In genomic region chr14:51180577-51180976, GRCh38 we compare ENCODE assay signal across 15 cellular contexts. TPM values are rescaled to one million over a fixed set of nuclear protein-coding genes. Genes with fewer than 3 reads are reported as not detected.
DNase-seq lines count a peak whose midpoint lies in the region; ATAC-seq and TF ChIP-seq lines count a peak whose summit lies in the region.
"Had no signal": no experiment of that assay in that cellular context is flagged by ENCODE, and none has a peak within 500 bp of the region (broad histone marks: within the 10 kb centered on the region; RNA-seq: fewer than 3 reads in every experiment).

No MANE protein-coding gene starts in this region.

- intact Hi-C loops in activated B cell treated with CpG ODN at 0.5 μM for 24 hours (cut with micrococcal nuclease), result loop anchor here (1.0 kb wide), 2 partner anchors 20 to 23 kb away; no protein-coding TSS in a partner anchor
- intact Hi-C loops in psoas muscle (cut with DNase I), result no loop called here

- no peak overlapping the region for H3K9ac ChIP-seq in MM.1S (ENCODE audit: low read length)

- no peaks in the 10 kb centered on the region for H3K9me3 ChIP-seq in MM.1S (replicated peaks; ENCODE audit: insufficient read depth, low read length)
- H3K9me3 ChIP-seq in psoas muscle, result no peaks in the 10 kb centered on the region

- H3K4me1 ChIP-seq in MM.1S (ENCODE audit: low read length) (no peaks in the 10 kb centered on the region), psoas muscle (no peaks in the 10 kb centered on the region)

- H3K27ac Mint-ChIP-seq in activated B cell treated with CpG ODN at 0.5 μM for 24 hours (peak overlapping the region; percentile 50), mesothelial cell of epicardium (no peak overlapping the region)
- H3K27ac Mint-ChIP-seq: activated CD4-positive, alpha-beta T cell treated with anti-CD3 and anti-CD28 coated beads for 36 hours; CD4-positive, CD25-positive, alpha-beta regulatory T cell had no signal

- no peaks in the 10 kb centered on the region for H4K20me1 ChIP-seq in MM.1S (ENCODE audit: insufficient read depth, low read length)

- H3K36me3 Mint-ChIP-seq in activated B cell treated with CpG ODN at 0.5 μM for 24 hours (ENCODE audit: low read depth), result no peaks in the 10 kb centered on the region
- no peaks in the 10 kb centered on the region for H3K36me3 Mint-ChIP-seq in mesothelial cell of epicardium
- H3K36me3 Mint-ChIP-seq: natural killer cell treated with Interleukin-12 subunit alpha and Interleukin-12 subunit beta and Interleukin-15 and Interleukin-18, amount 100 ng/mL, for 72 hours had no signal

- H3K9me3 Mint-ChIP-seq in activated B cell treated with CpG ODN at 0.5 μM for 24 hours (peaks cover 6% of the 10 kb centered on the region), mesothelial cell of epicardium (no peaks in the 10 kb centered on the region)
- H3K9me3 Mint-ChIP-seq: natural killer cell treated with Interleukin-12 subunit alpha and Interleukin-12 subunit beta and Interleukin-15 and Interleukin-18, amount 100 ng/mL, for 72 hours had no signal

- no peak overlapping the region for H3K4me2 ChIP-seq in MM.1S (ENCODE audit: low read depth, low read length)

- H3K27ac ChIP-seq in MM.1S (ENCODE audit: low read length) (no peak overlapping the region), psoas muscle (no peak overlapping the region)
- H3K27ac ChIP-seq: HL-60 had no signal

- no peaks in the 10 kb centered on the region for H3K27me3 Mint-ChIP-seq in activated B cell treated with CpG ODN at 0.5 μM for 24 hours
- peaks cover 18% of the 10 kb centered on the region for H3K27me3 Mint-ChIP-seq in mesothelial cell of epicardium (ENCODE audit: low read depth)

- no peaks in the 10 kb centered on the region for H3K79me2 ChIP-seq in MM.1S (ENCODE audit: low read length)

- no peaks in the 10 kb centered on the region for H3K27me3 ChIP-seq in MM.1S (replicated peaks; ENCODE audit: insufficient read depth, low read length)
- no peaks in the 10 kb centered on the region for H3K27me3 ChIP-seq in psoas muscle (ENCODE audit: insufficient read depth in 3 of 3, low read length in 2 of 3)

- 74 to 78% (median 77%) methylated on average over 9 of the region's 9 CpGs for WGBS in psoas muscle, 3 donors

- DNase-seq in activated B cell treated with CpG ODN at 0.5 μM for 24 hours (peak; percentile 20), NCI-H1092 treated with DMSO at 0.1 percent for 48 hours (lab: John Stamatoyannopoulos, UW) (no peak), MM.1S (no peak), psoas muscle (no peak), mesothelial cell of epicardium (ENCODE audit: low spot score in 2 of 2, unreplicated experiment in 2 of 2) (no peak)
- DNase-seq: activated CD4-positive, alpha-beta T cell treated with anti-CD3 and anti-CD28 coated beads for 36 hours; activated naive CD4-positive, alpha-beta T cell treated with Interleukin-2 at 50 U/mL for 16 hours; CD4-positive, CD25-positive, alpha-beta regulatory T cell; NCI-H1436; stimulated activated naive CD4-positive, alpha-beta T cell had no signal

- H3K36me3 ChIP-seq in MM.1S (replicated peaks; ENCODE audit: insufficient read depth, low read length), result no peaks in the 10 kb centered on the region
- H3K36me3 ChIP-seq in psoas muscle (ENCODE audit: insufficient read depth in 1 of 2, low read depth in 1 of 2), result no peaks in the 10 kb centered on the region

- CTCF ChIA-PET in activated B cell treated with CpG ODN at 0.5 μM for 24 hours (lab: Charles Lee), result interaction anchor here (0.8 kb wide), 1 partner anchor 23 kb away, joined by 3 read pairs; no protein-coding TSS in a partner anchor

- TF ChIP-seq CTCF in activated B cell treated with CpG ODN at 0.5 μM for 24 hours (IDR thresholded peaks at IDR 0.05), result no peak
- TF ChIP-seq CTCF in MM.1S (IDR thresholded peaks at IDR 0.05; ENCODE audit: low read length), result no peak
- no peak for TF ChIP-seq CTCF in psoas muscle (IDR thresholded peaks at IDR 0.05)
- no peak for TF ChIP-seq CTCF in mesothelial cell of epicardium (IDR thresholded peaks at IDR 0.05; ENCODE audit: unreplicated experiment)

- peak overlapping the region; percentile 51 for H3K4me3 Mint-ChIP-seq in activated B cell treated with CpG ODN at 0.5 μM for 24 hours
- H3K4me3 Mint-ChIP-seq in mesothelial cell of epicardium, result no peak overlapping the region
- H3K4me3 Mint-ChIP-seq: activated CD4-positive, alpha-beta T cell treated with anti-CD3 and anti-CD28 coated beads for 36 hours; CD4-positive, CD25-positive, alpha-beta regulatory T cell; natural killer cell treated with Interleukin-12 subunit alpha and Interleukin-12 subunit beta and Interleukin-15 and Interleukin-18, amount 100 ng/mL, for 72 hours had no signal

- ATAC-seq in GM18517 (IDR thresholded peaks at IDR 0.05; ENCODE audit: unreplicated experiment), result peak; percentile 77
- ATAC-seq in GM21390 (IDR thresholded peaks at IDR 0.05; ENCODE audit: unreplicated experiment), result peak; percentile 90
- peak; percentile 80 for ATAC-seq in HG03025 (IDR thresholded peaks at IDR 0.05; ENCODE audit: low FRiP score, unreplicated experiment)
- ATAC-seq in activated B cell treated with CpG ODN at 0.5 μM for 24 hours (ENCODE audit: low read depth), result peak; percentile 88
- no peak for ATAC-seq in psoas muscle
- ATAC-seq: activated CD4-positive, alpha-beta T cell treated with anti-CD3 and anti-CD28 coated beads for 36 hours; natural killer cell treated with Interleukin-12 subunit alpha and Interleukin-12 subunit beta and Interleukin-15 and Interleukin-18, amount 100 ng/mL, for 72 hours had no signal

- no peaks in the 10 kb centered on the region for H3K9me2 ChIP-seq in MM.1S (replicated peaks; ENCODE audit: insufficient read depth, low read length)

- no peaks in the 10 kb centered on the region for H3F3A ChIP-seq in MM.1S (ENCODE audit: insufficient read depth, low read length)

- POLR2A ChIA-PET in activated B cell treated with CpG ODN at 0.5 μM for 24 hours (lab: Charles Lee), result interaction anchor here (1.0 to 1.1 kb wide), 2 partner anchors 12 to 23 kb away, joined by 3 to 8 read pairs; no protein-coding TSS in a partner anchor

- no peak overlapping the region for H2AFZ ChIP-seq in MM.1S (ENCODE audit: low read length)

- H3K4me1 Mint-ChIP-seq in activated B cell treated with CpG ODN at 0.5 μM for 24 hours, result peaks cover 33% of the 10 kb centered on the region
- H3K4me1 Mint-ChIP-seq in mesothelial cell of epicardium, result peaks cover 3% of the 10 kb centered on the region
- H3K4me1 Mint-ChIP-seq: CD4-positive, CD25-positive, alpha-beta regulatory T cell had no signal

- H3K4me3 ChIP-seq in MM.1S (ENCODE audit: low read length) (no peak overlapping the region), psoas muscle (no peak overlapping the region)

RNA-seq across cellular contexts. Expression of gene TMX1, which starts 59.5 kb away (rescaled TPM):
- total RNA-seq in activated B cell treated with CpG ODN at 0.5 μM for 24 hours (24.6 and 25.3 TPM in 2 replicates), psoas muscle (10 to 100 TPM in 2 of 4 donors, 1 to 10 TPM in 2; 6.6 to 16.1 (median 10.4) TPM), mesothelial cell of epicardium (22.6 to 23.6 TPM (median 23.5 TPM) in 3 replicates)
- polyA plus RNA-seq in psoas muscle, result 10 to 100 TPM in 2 of 3 donors, 1 to 10 TPM in 1; 6.9 to 16.0 (median 14.6) TPM

Comparison
In these comparisons a context has a peak if more than half of its experiments do, and no peak if none do; other contexts are left out.
1. ATAC-seq: peak in GM18517 (single experiment), GM21390 (single experiment), HG03025 (single experiment) and activated B cell treated with CpG ODN at 0.5 μM for 24 hours (single experiment); none in psoas muscle (0 of 4).